11 cellular contexts compared by ENCODE assay signal in the genomic region with DNA sequence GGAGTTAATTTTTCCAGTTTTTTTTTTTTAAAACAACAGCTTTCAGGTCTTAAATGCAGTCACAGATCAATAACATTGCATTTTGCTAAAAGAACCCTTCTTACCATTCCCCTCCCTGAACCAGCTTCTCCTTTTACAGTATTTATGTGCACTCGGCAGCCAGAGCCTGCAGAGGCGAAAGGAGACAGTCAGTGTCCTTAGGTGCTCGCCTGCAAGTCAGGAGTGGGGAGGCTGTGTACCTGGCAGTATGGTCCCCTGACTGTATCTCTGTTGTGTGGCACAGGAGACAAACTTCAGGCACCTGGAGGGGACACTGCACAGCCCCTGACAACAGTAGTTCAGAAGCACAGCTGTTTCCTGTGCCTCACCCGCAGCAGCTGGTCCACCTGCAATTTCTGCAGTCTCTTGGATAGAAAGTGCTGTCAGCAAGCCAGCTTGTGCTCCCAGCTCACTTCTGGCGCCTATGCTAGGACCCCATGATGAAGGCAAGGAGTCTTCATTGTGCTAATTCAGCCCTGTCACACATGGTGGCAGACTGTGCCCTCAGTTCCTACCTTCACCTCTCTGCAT.
DNase-seq lines count a peak whose midpoint lies in the region; ATAC-seq, FAIRE-seq and TF ChIP-seq lines count a peak whose summit lies in the region.
"Had no signal": no experiment of that assay in that cellular context is flagged by ENCODE, and none has a peak within 500 bp of the region (broad histone marks: within the 10 kb centered on the region; RNA-seq: fewer than 3 reads in every experiment).

No MANE protein-coding gene starts in this region.

- no peak overlapping the region for H2BK5ac ChIP-seq in H1 (ENCODE audit: low read depth, low read length)
- no peak overlapping the region for H2BK5ac ChIP-seq in H9 (ENCODE audit: insufficient read length, low read length)

- H3K18ac ChIP-seq in H1 (ENCODE audit: extremely low read depth, low read length): no peak overlapping the region
- no peak overlapping the region for H3K18ac ChIP-seq in H9 (ENCODE audit: insufficient read length, low read depth, low read length)

- peak overlapping the region; percentile 71; the same call in 1 of the 2 replicates for H2BK12ac ChIP-seq in H1 (ENCODE audit: low read depth, low read length)
- no peak overlapping the region for H2BK12ac ChIP-seq in H9 (ENCODE audit: insufficient read length, low read depth, low read length)

- no peak overlapping the region for H3K9ac ChIP-seq in H1 (replicated peaks in 1 of 4; ENCODE audit: extremely low read depth in 1 of 4, low read depth in 3 of 4, low read length in 3 of 4)
- no peak overlapping the region for H3K9ac ChIP-seq in H9 (ENCODE audit: extremely low read depth, insufficient read length, low read length)

- TF ChIP-seq EP300 in H1 (IDR thresholded peaks at IDR 0.05; ENCODE audit: borderline replicate concordance in 1 of 2, low read depth in 2 of 2, low read length in 2 of 2): no peak

- H2BK15ac ChIP-seq in H1 (ENCODE audit: low read length) (no peak overlapping the region), H9 (ENCODE audit: low read depth, low read length) (no peak overlapping the region)

- H3K4me3 ChIP-seq in H1 (ENCODE audit: extremely low read depth in 1 of 4, insufficient read depth in 2 of 4, low read depth in 3 of 4, low read length in 4 of 4): no peak overlapping the region
- H3K4me3 ChIP-seq: adrenal gland, testis had no signal

- H3K27me3 Mint-ChIP-seq in osteocyte (ENCODE audit: unreplicated experiment) (no peaks in the 10 kb centered on the region), H9 (ENCODE audit: low read depth) (no peaks in the 10 kb centered on the region)

- H3K79me2 ChIP-seq in H1 (ENCODE audit: control insufficient read depth in 1 of 2, insufficient read depth in 2 of 2, low read length in 2 of 2) (no peaks in the 10 kb centered on the region), H9 (ENCODE audit: insufficient read depth, low read length) (no peaks in the 10 kb centered on the region)

- H3T11ph ChIP-seq in H9 (ENCODE audit: low read length): no peak overlapping the region

- no peak overlapping the region for H4K8ac ChIP-seq in H1 (ENCODE audit: extremely low read depth, insufficient read depth, low read length)
- no peak overlapping the region for H4K8ac ChIP-seq in H9 (replicated peaks; ENCODE audit: insufficient read length, low read depth, low read length)

- no peak overlapping the region for H2BK120ac ChIP-seq in H1 (replicated peaks; ENCODE audit: low read depth, low read length)
- H2BK120ac ChIP-seq in H9 (ENCODE audit: low read depth, low read length, poor library complexity, severe bottlenecking): no peak overlapping the region

- H3K27me3 ChIP-seq in H1 (replicated peaks in 1 of 4; ENCODE audit: control insufficient read depth in 3 of 4, extremely low read depth in 1 of 4, insufficient read depth in 3 of 4, low read length in 3 of 4) (no peaks in the 10 kb centered on the region), H9 (ENCODE audit: insufficient read depth, low read length) (no peaks in the 10 kb centered on the region)
- H3K27me3 ChIP-seq: adrenal gland, testis had no signal

- H4K5ac ChIP-seq in H1 (ENCODE audit: insufficient read length, low read depth, low read length) (no peak overlapping the region), H9 (ENCODE audit: insufficient read length, low read depth, low read length) (no peak overlapping the region)

- H3K9me3 Mint-ChIP-seq in osteocyte (ENCODE audit: unreplicated experiment) (no peaks in the 10 kb centered on the region), H9 (no peaks in the 10 kb centered on the region)

- peaks cover 20% of the 10 kb centered on the region for H3K36me3 Mint-ChIP-seq in osteocyte (ENCODE audit: unreplicated experiment)
- no peaks in the 10 kb centered on the region for H3K36me3 Mint-ChIP-seq in H9 (ENCODE audit: insufficient read depth in 1 of 3, low read depth in 3 of 3)

- POLR2A ChIA-PET in H1 (lab: Charles Lee; ENCODE audit: partially characterized antibody): no interaction called here

- H3K27ac Mint-ChIP-seq in osteocyte (ENCODE audit: unreplicated experiment): no peak overlapping the region
- H3K27ac Mint-ChIP-seq in H9: no peak overlapping the region

- no peak overlapping the region for H2AFZ ChIP-seq in H1 (ENCODE audit: low read length)
- no peak overlapping the region for H2AFZ ChIP-seq in H9 (ENCODE audit: low read length)

- no peaks in the 10 kb centered on the region for H3K36me3 ChIP-seq in H1 (ENCODE audit: control insufficient read depth in 2 of 4, insufficient read depth in 4 of 4, low read length in 3 of 4)

- H4K91ac ChIP-seq in H1 (replicated peaks; ENCODE audit: insufficient read length, low read length) (no peak overlapping the region), H9 (ENCODE audit: insufficient read length, low read depth, low read length) (no peak overlapping the region)

- 81% methylated on average over 5 of the region's 5 CpGs; no CpG with 5 or more reads in 1 of the 2 experiments for WGBS in H1 (ENCODE audit: extremely low coverage in 1 of 2, insufficient coverage in 1 of 2, insufficient read length in 1 of 2, insufficient replicate concordance in 2 of 2, low coverage in 1 of 2, low lambda C conversion rate in 2 of 2, missing lambda C conversion rate in 1 of 2), 2 experiments
- no CpG with 5 or more reads among the region's 5 CpGs for WGBS in H9 (ENCODE audit: extremely low coverage, insufficient read length, low lambda C conversion rate)

- FAIRE-seq in H1 (lab: Jason Lieb, UNC): no peak

- H3K9me3 ChIP-seq in H1 (ENCODE audit: insufficient read depth in 2 of 2, low read depth in 1 of 2, low read length in 1 of 2): no peaks in the 10 kb centered on the region
- H3K9me3 ChIP-seq in H9 (ENCODE audit: control insufficient read depth, low read depth, low read length): no peaks in the 10 kb centered on the region
- H3K9me3 ChIP-seq: adrenal gland, testis had no signal

- H2BK20ac ChIP-seq in H1 (ENCODE audit: low read length) (no peak overlapping the region), H9 (ENCODE audit: low read depth, low read length, poor library complexity, severe bottlenecking) (no peak overlapping the region)

- CTCF ChIA-PET in H1 (lab: Charles Lee; ENCODE audit: partially characterized antibody): interaction anchor here (0.6 to 3.1 kb wide), 6 partner anchors 11 to 748 kb away, joined by 3 to 9 read pairs (median 4); no protein-coding TSS in a partner anchor

- TF ChIP-seq POLR2A in H1 (IDR thresholded peaks at IDR 0.05; ENCODE audit: control extremely low read depth in 1 of 2, low read depth in 2 of 2, low read length in 2 of 2): no peak

- H3K23me2 ChIP-seq in H1 (ENCODE audit: low read depth, low read length): no peaks in the 10 kb centered on the region
- no peaks in the 10 kb centered on the region for H3K23me2 ChIP-seq in H9 (ENCODE audit: insufficient read length, low read depth, low read length, poor library complexity, severe bottlenecking)

- H3K4me2 ChIP-seq in H1 (ENCODE audit: insufficient read depth in 1 of 2, low read depth in 2 of 2, low read length in 2 of 2): no peak overlapping the region; a peak in 1 of 4 replicates
- no peak overlapping the region for H3K4me2 ChIP-seq in H9 (ENCODE audit: insufficient read depth, insufficient read length, low read length)

- ATAC-seq in GM18867 (IDR thresholded peaks at IDR 0.05; ENCODE audit: unreplicated experiment) (peak; percentile 76), GM21825 (IDR thresholded peaks at IDR 0.05; ENCODE audit: unreplicated experiment) (peak; percentile 87), HG03565 (IDR thresholded peaks at IDR 0.05; ENCODE audit: unreplicated experiment) (peak; percentile 76), GM18873 (IDR thresholded peaks at IDR 0.05; ENCODE audit: low FRiP score, unreplicated experiment) (no peak)

- H3K4me1 Mint-ChIP-seq in osteocyte (ENCODE audit: unreplicated experiment): peaks cover 15% of the 10 kb centered on the region
- peaks cover 27% of the 10 kb centered on the region in 2 experiments for H3K4me1 Mint-ChIP-seq in H9

- DNase-seq in H1 (ENCODE audit: low read depth in 1 of 2, low spot score in 2 of 2): no peak
- no peak for DNase-seq in osteocyte (ENCODE audit: extremely low spot score, unreplicated experiment)
- DNase-seq in H9: no peak
- DNase-seq in SKM-1 (lab: John Stamatoyannopoulos, UW; ENCODE audit: unreplicated experiment): no peak
- DNase-seq: adrenal gland, Right ventricle myocardium superior, testis had no signal

- H3K4ac ChIP-seq in H1 (replicated peaks; ENCODE audit: insufficient read length, low read depth, low read length) (no peak overlapping the region), H9 (ENCODE audit: low read depth, low read length) (no peak overlapping the region)

- H3K79me1 ChIP-seq in H1 (ENCODE audit: low read depth, low read length) (no peaks in the 10 kb centered on the region), H9 (ENCODE audit: insufficient read depth, low read depth, low read length, poor library complexity, severe bottlenecking) (no peaks in the 10 kb centered on the region)

- H3K23ac ChIP-seq in H1 (ENCODE audit: insufficient read length) (no peak overlapping the region), H9 (ENCODE audit: insufficient read length, low read depth, low read length) (no peak overlapping the region)

- H4K20me1 ChIP-seq in H1 (replicated peaks in 1 of 2; ENCODE audit: control insufficient read depth in 1 of 2, insufficient read depth in 2 of 2, low read length in 2 of 2) (no peaks in the 10 kb centered on the region), H9 (ENCODE audit: control insufficient read depth, insufficient read depth, insufficient read length) (no peaks in the 10 kb centered on the region)

- H3K56ac ChIP-seq in H1 (replicated peaks; ENCODE audit: insufficient read length, low read depth, low read length): no peak overlapping the region
- no peak overlapping the region for H3K56ac ChIP-seq in H9 (ENCODE audit: insufficient read length, low read depth, low read length)

- no peak for TF ChIP-seq CTCF in H1 (IDR thresholded peaks at IDR 0.05; ENCODE audit: control extremely low read depth in 1 of 3, insufficient read depth in 1 of 3, low read depth in 1 of 3, low read length in 3 of 3)
- no peak for TF ChIP-seq CTCF in osteocyte (IDR thresholded peaks at IDR 0.05)
- TF ChIP-seq CTCF in H9 (conservative IDR thresholded peaks at IDR 0.05): no peak

- H3K27ac ChIP-seq in H1 (ENCODE audit: low read depth, low read length) (no peak overlapping the region), H9 (ENCODE audit: insufficient read length, low read depth, low read length) (no peak overlapping the region)
- H3K27ac ChIP-seq: adrenal gland, testis had no signal

- H2AK5ac ChIP-seq in H1 (ENCODE audit: low read depth, low read length) (no peak overlapping the region), H9 (ENCODE audit: insufficient read length, low read length) (no peak overlapping the region)

- peaks cover 0 to 4% (median 1%) of the 10 kb centered on the region in 4 experiments; a peak in 2 of 7 replicates for H3K4me1 ChIP-seq in H1 (replicated peaks in 1 of 4; ENCODE audit: control insufficient read depth in 3 of 4, insufficient read depth in 4 of 4, low read length in 3 of 4)
- H3K4me1 ChIP-seq in H9 (ENCODE audit: insufficient read depth, low read length): peaks cover 4% of the 10 kb centered on the region; the same call in 1 of the 2 replicates
- H3K4me1 ChIP-seq: adrenal gland, testis had no signal

- H3K4me3 Mint-ChIP-seq in osteocyte (ENCODE audit: unreplicated experiment): no peak overlapping the region
- H3K4me3 Mint-ChIP-seq in H9: no peak overlapping the region

- TF ChIP-seq RAD21 in H1 (IDR thresholded peaks at IDR 0.05 in 1 of 2, conservative IDR thresholded peaks at IDR 0.05 in 1 of 2; ENCODE audit: low read depth in 2 of 2, low read length in 2 of 2): 0 out of 4 replicates have a peak, but pooled peaks of 1 of the 2 experiments have one; percentile 4

- H3K14ac ChIP-seq in H1 (ENCODE audit: insufficient read length) (no peak overlapping the region), H9 (ENCODE audit: insufficient read depth, low read length) (no peak overlapping the region)
